Comparison of ENCODE assay signal across 25 cellular contexts in the genomic region with DNA sequence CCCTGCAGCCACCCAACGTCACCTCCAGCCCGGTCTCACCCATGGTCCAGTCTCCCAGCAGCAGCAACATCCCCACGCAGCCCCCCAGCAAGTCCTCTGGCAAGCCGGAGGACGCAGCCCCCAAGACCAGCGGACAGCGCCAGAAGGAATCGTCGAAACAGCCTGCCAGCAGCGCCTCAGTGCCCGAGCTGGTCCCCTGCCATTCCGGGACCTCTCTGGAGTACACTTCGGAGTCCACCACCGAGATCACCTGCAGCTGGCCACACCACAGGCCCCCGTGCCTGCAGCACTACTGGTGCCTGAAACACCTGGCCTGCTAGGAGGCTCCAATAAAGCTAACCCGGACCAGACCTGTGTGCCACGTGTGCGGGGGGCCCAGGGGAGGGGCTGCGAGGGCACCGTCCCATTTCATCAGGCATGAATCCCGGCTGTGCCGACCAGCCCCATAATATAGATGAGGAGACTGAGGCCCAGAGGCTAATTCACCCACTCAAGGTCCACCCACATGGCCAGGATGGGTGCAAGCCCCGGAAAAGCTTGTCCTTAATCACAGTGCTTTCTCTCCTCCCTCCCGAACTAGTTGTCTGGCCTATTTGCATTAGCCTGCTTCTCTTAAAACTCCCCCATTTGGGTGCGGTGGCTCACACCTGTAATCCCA. TPM values are rescaled to one million over a fixed set of nuclear protein-coding genes. Genes with fewer than 3 reads are reported as not detected.
"Had no signal": no experiment of that assay in that cellular context is flagged by ENCODE, and none has a peak within 500 bp of the region (broad histone marks: within the 10 kb centered on the region; RNA-seq: fewer than 3 reads in every experiment).

No MANE protein-coding gene starts in this region.

- H3K9me3 ChIP-seq: heart right ventricle, mucosa of descending colon, ovary, right atrium auricular region, stomach, thoracic aorta, transverse colon had no signal

- H3K36me3 ChIP-seq: heart right ventricle, ovary, right atrium auricular region, stomach, thoracic aorta, transverse colon had no signal

- FAIRE-seq: endometrium, frontal cortex, small intestine, urothelium cell line had no signal

- H3K27me3 ChIP-seq: ovary, right atrium auricular region had no signal

- DNase-seq: effector memory CD4-positive, alpha-beta T cell; heart right ventricle; islet precursor cell; mammary epithelial cell; mucosa of descending colon; nucleus accumbens; ovary; stimulated activated CD4-positive, alpha-beta T cell treated with anti-CD3 and anti-CD28 coated beads, Interleukin-12 subunit alpha, Interleukin-12 subunit beta, amount 100 ng/mL, for 4 hours; stimulated activated naive CD4-positive, alpha-beta T cell; stomach; substantia nigra; transverse colon had no signal

- H3K4me1 ChIP-seq: transverse colon had no signal

- H3K4me3 ChIP-seq: heart right ventricle, mucosa of descending colon, ovary, right atrium auricular region, stomach, thoracic aorta, transverse colon had no signal

- H3K27ac ChIP-seq: heart right ventricle, ovary, right atrium auricular region, stomach, thoracic aorta, transverse colon had no signal

- ATAC-seq: heart right ventricle; left lobe of liver; mucosa of descending colon; naive thymus-derived CD8-positive, alpha-beta T cell had no signal

RNA-seq across cellular contexts. Expression of a gene that starts 15.1 kb away (rescaled TPM):
- polyA plus RNA-seq: neural cell had no signal

RNA-seq across cellular contexts. Expression of a gene that starts 26.2 kb away (rescaled TPM):
- total RNA-seq: esophagus mucosa; fibroblast of lung; frontal cortex; glomerular endothelial cell; left lobe of liver; mammary epithelial cell; naive thymus-derived CD8-positive, alpha-beta T cell; posterior vena cava; right atrium auricular region; stomach; thoracic aorta; transverse colon had no signal
- polyA plus RNA-seq: fibroblast of lung; mammary epithelial cell; naive thymus-derived CD8-positive, alpha-beta T cell had no signal
